Comparison of ENCODE assay signal across 8 cellular contexts in the genomic region with DNA sequence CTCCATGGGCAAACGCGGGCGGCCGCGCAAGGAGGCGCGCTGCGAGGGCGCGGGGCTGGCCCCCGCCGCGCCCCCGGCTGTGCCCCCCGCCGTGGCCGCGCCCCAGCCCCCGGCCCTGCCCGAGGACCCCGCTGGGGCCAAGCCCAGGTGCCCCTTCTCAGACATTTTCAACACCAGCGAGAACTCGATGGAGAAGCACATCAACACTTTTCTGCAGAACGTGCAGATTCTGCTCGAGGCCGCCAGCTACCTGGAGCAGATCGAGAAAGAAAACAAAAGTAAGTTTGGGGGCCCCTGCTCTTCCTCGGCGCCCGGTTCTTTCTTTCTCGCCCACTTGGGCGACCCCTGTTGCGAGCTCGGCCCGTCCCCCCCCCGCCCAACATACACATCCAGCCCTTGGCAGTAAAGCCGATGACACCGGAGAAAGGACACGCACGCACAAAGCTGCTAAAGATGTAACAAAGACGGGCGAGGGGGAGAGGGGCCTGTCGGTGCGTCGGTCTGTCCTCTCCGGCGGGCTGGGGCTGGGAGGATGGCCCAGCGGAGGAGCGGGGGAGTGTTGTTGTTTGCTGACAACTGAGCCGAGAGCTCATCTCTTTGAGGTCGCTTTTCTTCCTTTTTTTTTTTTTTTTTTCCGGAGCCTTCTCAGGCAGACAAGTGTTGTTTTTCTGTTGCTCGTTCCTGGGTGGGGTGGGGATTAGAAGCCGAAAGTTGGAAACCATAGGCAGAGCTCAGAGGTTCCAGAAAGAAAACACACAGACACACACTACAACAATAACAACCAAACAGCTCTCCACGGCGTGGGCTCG. TPM values are rescaled to one million over a fixed set of nuclear protein-coding genes. Genes with fewer than 3 reads are reported as not detected.
DNase-seq lines count a peak whose midpoint lies in the region; ATAC-seq lines count a peak whose summit lies in the region.

No MANE protein-coding gene starts in this region.

- peak; percentile 1 for ATAC-seq in HG03064 (IDR thresholded peaks at IDR 0.05; ENCODE audit: low read depth, unreplicated experiment)
- no peak for ATAC-seq in left ventricle myocardium superior
- ATAC-seq in HG03378 (IDR thresholded peaks at IDR 0.05; ENCODE audit: unreplicated experiment) = no peak

- no peaks in the 10 kb centered on the region for H3K9me3 Mint-ChIP-seq in activated naive CD8-positive, alpha-beta T cell (ENCODE audit: low read depth)

- peak overlapping the region; percentile 91 for H3K4me3 Mint-ChIP-seq in activated naive CD8-positive, alpha-beta T cell

- no peaks in the 10 kb centered on the region for H3K36me3 Mint-ChIP-seq in activated naive CD8-positive, alpha-beta T cell

- intact Hi-C loops in left ventricle myocardium superior (cut with micrococcal nuclease) = loop anchor here (5.0 kb wide), 1 partner anchor 71 kb away; no protein-coding TSS in a partner anchor

- DNase-seq in D341Med (ENCODE audit: low spot score) (peak; percentile 33), RPMI8226 (peak; percentile 47), left ventricle myocardium superior (peak; percentile 51), retina (peak; percentile 82), NCI-H187 treated with DMSO at 0.1 percent for 48 hours (lab: John Stamatoyannopoulos, UW) (no peak)

- no peak overlapping the region for H3K27ac Mint-ChIP-seq in activated naive CD8-positive, alpha-beta T cell

- peaks cover 42% of the 10 kb centered on the region for H3K4me1 Mint-ChIP-seq in activated naive CD8-positive, alpha-beta T cell (ENCODE audit: low read depth)

- H3K27me3 Mint-ChIP-seq in activated naive CD8-positive, alpha-beta T cell = peaks cover 9% of the 10 kb centered on the region

RNA-seq across cellular contexts. Expression of gene MXI1, which starts 0.6 kb away (rescaled TPM):
- 79.8 TPM for total RNA-seq in left ventricle myocardium superior
